ENCODE assay signal across 1 cellular context in genomic region chr6:25829375-25829774, GRCh38.
TF ChIP-seq lines count a peak whose summit lies in the region.

No MANE protein-coding gene starts in this region.

TF ChIP-seq in HepG2, 621 proteins besides CTCF, POLR2A, EP300 and RAD21:
- no peak for TF ChIP-seq ZMAT3 (CRISPR knock-in tag; conservative IDR thresholded peaks at IDR 0.05)
- TF ChIP-seq PRDM15 (CRISPR knock-in tag; IDR thresholded peaks at IDR 0.05): no peak
- no peak for TF ChIP-seq ZFAT (CRISPR knock-in tag; conservative IDR thresholded peaks at IDR 0.05)
- no peak for TF ChIP-seq ZNF513 (CRISPR knock-in tag; conservative IDR thresholded peaks at IDR 0.05)
- TF ChIP-seq ZNF646 (CRISPR knock-in tag; IDR thresholded peaks at IDR 0.05): no peak
- no peak for TF ChIP-seq CHD4 (IDR thresholded peaks at IDR 0.05; ENCODE audit: borderline replicate concordance, low read length)
- no peak for TF ChIP-seq U2AF1 (optimal IDR thresholded peaks at IDR 0.05; ENCODE audit: low read depth, low read length)
- no peak for TF ChIP-seq HMG20A (CRISPR knock-in tag; IDR thresholded peaks at IDR 0.05; ENCODE audit: borderline replicate concordance)
- no peak for TF ChIP-seq ZNF790 (CRISPR knock-in tag; IDR thresholded peaks at IDR 0.05; ENCODE audit: borderline replicate concordance)
- no peak for TF ChIP-seq RORA (CRISPR knock-in tag; IDR thresholded peaks at IDR 0.05)
- TF ChIP-seq ELF1 (CRISPR knock-in tag; IDR thresholded peaks at IDR 0.05): no peak
- TF ChIP-seq MAX (IDR thresholded peaks at IDR 0.05): no peak
- no peak for TF ChIP-seq JUND (CRISPR knock-in tag; IDR thresholded peaks at IDR 0.05)
- TF ChIP-seq ATM (IDR thresholded peaks at IDR 0.05; ENCODE audit: borderline replicate concordance): no peak
- TF ChIP-seq ZNF580 (CRISPR knock-in tag; IDR thresholded peaks at IDR 0.05; ENCODE audit: borderline replicate concordance, low read depth): no peak
- TF ChIP-seq PAX8 (CRISPR knock-in tag; IDR thresholded peaks at IDR 0.05; ENCODE audit: borderline replicate concordance): no peak
TF ChIP-seq in HepG2: peak in this region for 0.
